ENCODE assay signal across 9 cellular contexts in the genomic region with DNA sequence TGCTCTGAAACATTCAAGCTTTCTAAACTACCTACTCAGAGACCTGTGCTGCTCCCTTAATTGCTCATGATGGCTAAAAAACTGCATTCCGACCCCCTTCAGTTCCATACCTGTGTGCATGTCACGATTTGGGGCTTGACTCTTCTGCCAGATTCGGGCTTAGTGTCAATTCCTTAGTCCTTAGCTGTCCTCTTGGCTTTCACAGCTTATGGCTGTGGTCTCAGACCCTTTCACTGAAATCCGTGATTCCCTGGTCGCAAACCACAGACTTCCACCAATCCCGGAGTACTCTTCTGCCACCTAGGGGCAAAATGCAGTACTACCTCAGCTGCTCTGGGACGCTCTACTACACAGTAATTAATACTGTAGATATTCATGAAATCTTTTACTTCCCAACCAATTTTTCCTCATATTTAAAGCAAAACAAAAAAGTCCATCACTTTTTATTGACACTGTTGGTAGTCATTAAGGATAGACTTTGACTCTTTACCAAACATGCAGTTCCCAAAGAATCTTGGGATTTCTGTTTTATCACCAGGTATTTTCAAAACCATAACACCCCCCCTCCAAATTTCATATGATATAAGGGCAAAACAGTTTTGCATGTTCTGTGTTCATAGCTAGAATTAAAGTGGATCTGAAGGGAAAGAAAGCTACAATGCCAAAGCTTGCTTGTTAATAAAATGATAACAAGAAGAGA.
A peak's percentile ranks its signal among the peaks of the same experiment; 100 is the strongest.
DNase-seq lines count a peak whose midpoint lies in the region; ATAC-seq and TF ChIP-seq lines count a peak whose summit lies in the region.
"Had no signal": no experiment of that assay in that cellular context is flagged by ENCODE, and none has a peak within 500 bp of the region (broad histone marks: within the 10 kb centered on the region; RNA-seq: fewer than 3 reads in every experiment).

No MANE protein-coding gene starts in this region.

- H3K4me3 Mint-ChIP-seq in CD8-positive, alpha-beta T cell = no peak overlapping the region
- no peak overlapping the region for H3K4me3 Mint-ChIP-seq in activated T-cell treated with anti-CD3 and anti-CD28 coated beads, Interleukin-2, amount 50 U/mL, for 24 hours
- H3K4me3 Mint-ChIP-seq: activated naive CD4-positive, alpha-beta T cell treated with anti-CD3 and anti-CD28 coated beads, Interleukin-2, amount 50 U/mL, for 24 hours had no signal

- peak overlapping the region; percentile 54 for H2AFZ ChIP-seq in osteoblast (ENCODE audit: low read length)

- H3K27me3 ChIP-seq in CD8-positive, alpha-beta T cell (ENCODE audit: insufficient read depth, low read length) = no peaks in the 10 kb centered on the region
- no peaks in the 10 kb centered on the region for H3K27me3 ChIP-seq in osteoblast (ENCODE audit: insufficient read depth, low read length)

- no peaks in the 10 kb centered on the region for H3K36me3 Mint-ChIP-seq in CD8-positive, alpha-beta T cell
- no peaks in the 10 kb centered on the region for H3K36me3 Mint-ChIP-seq in activated T-cell treated with anti-CD3 and anti-CD28 coated beads, Interleukin-2, amount 50 U/mL, for 24 hours (ENCODE audit: low read depth)
- H3K36me3 Mint-ChIP-seq: activated naive CD4-positive, alpha-beta T cell treated with anti-CD3 and anti-CD28 coated beads, Interleukin-2, amount 50 U/mL, for 24 hours had no signal

- ATAC-seq in CD8-positive, alpha-beta T cell = no peak
- ATAC-seq in GM18907 (IDR thresholded peaks at IDR 0.05; ENCODE audit: unreplicated experiment) = peak; percentile 75
- ATAC-seq in HG03159 (IDR thresholded peaks at IDR 0.05; ENCODE audit: unreplicated experiment) = peak; percentile 73
- no peak for ATAC-seq in HG03521 (IDR thresholded peaks at IDR 0.05; ENCODE audit: unreplicated experiment)

- H3K27ac ChIP-seq in CD8-positive, alpha-beta T cell (ENCODE audit: low read depth, low read length) = no peak overlapping the region
- no peak overlapping the region for H3K27ac ChIP-seq in osteoblast (ENCODE audit: low read depth, low read length)

- H3K4me1 Mint-ChIP-seq in CD8-positive, alpha-beta T cell (ENCODE audit: low read depth) = no peaks in the 10 kb centered on the region
- H3K4me1 Mint-ChIP-seq in activated T-cell treated with anti-CD3 and anti-CD28 coated beads, Interleukin-2, amount 50 U/mL, for 24 hours (ENCODE audit: low read depth) = no peaks in the 10 kb centered on the region
- H3K4me1 Mint-ChIP-seq: activated naive CD4-positive, alpha-beta T cell treated with anti-CD3 and anti-CD28 coated beads, Interleukin-2, amount 50 U/mL, for 24 hours had no signal

- no peaks in the 10 kb centered on the region for H3K27me3 Mint-ChIP-seq in CD8-positive, alpha-beta T cell (ENCODE audit: low read depth)
- H3K27me3 Mint-ChIP-seq in activated T-cell treated with anti-CD3 and anti-CD28 coated beads, Interleukin-2, amount 50 U/mL, for 24 hours = peaks cover 2% of the 10 kb centered on the region
- H3K27me3 Mint-ChIP-seq: activated naive CD4-positive, alpha-beta T cell treated with anti-CD3 and anti-CD28 coated beads, Interleukin-2, amount 50 U/mL, for 24 hours had no signal

- CTCF ChIA-PET in CD8-positive, alpha-beta T cell (lab: Charles Lee) = interaction anchor here (1.0 to 1.1 kb wide), 3 partner anchors 9 to 18 kb away, joined by 3 to 4 read pairs (median 3); no protein-coding TSS in a partner anchor

- H3K4me2 ChIP-seq in osteoblast (ENCODE audit: insufficient read depth, low read length) = peak overlapping the region; percentile 58

- no peak overlapping the region for H3K4me3 ChIP-seq in CD8-positive, alpha-beta T cell (ENCODE audit: low read depth, low read length)
- H3K4me3 ChIP-seq in fibroblast of villous mesenchyme (ENCODE audit: low read depth, low read length) (no peak overlapping the region), osteoblast (ENCODE audit: insufficient read depth, low read length) (no peak overlapping the region)

- H3K79me2 ChIP-seq in osteoblast (ENCODE audit: insufficient read depth, low read length) = no peaks in the 10 kb centered on the region

- peak; percentile 69 for TF ChIP-seq CTCF in CD8-positive, alpha-beta T cell (IDR thresholded peaks at IDR 0.05)
- TF ChIP-seq CTCF in fibroblast of villous mesenchyme (IDR thresholded peaks at IDR 0.05; ENCODE audit: insufficient read depth, low read depth, low read length) (peak; percentile 85), osteoblast (IDR thresholded peaks at IDR 0.05; ENCODE audit: extremely low read depth, low read depth, low read length) (peak; percentile 93)

- no peaks in the 10 kb centered on the region for H3K9me3 ChIP-seq in CD8-positive, alpha-beta T cell (ENCODE audit: low read length)
- H3K9me3 ChIP-seq in osteoblast (ENCODE audit: low read depth, low read length) = no peaks in the 10 kb centered on the region

- H3K27ac Mint-ChIP-seq in CD8-positive, alpha-beta T cell = no peak overlapping the region
- no peak overlapping the region for H3K27ac Mint-ChIP-seq in activated T-cell treated with anti-CD3 and anti-CD28 coated beads, Interleukin-2, amount 50 U/mL, for 24 hours
- H3K27ac Mint-ChIP-seq: activated naive CD4-positive, alpha-beta T cell treated with anti-CD3 and anti-CD28 coated beads, Interleukin-2, amount 50 U/mL, for 24 hours had no signal

- peak in 3 of 7 experiments; percentile 1 to 18 (median 12) for DNase-seq in CD8-positive, alpha-beta T cell
- DNase-seq in NCI-H69 (lab: John Stamatoyannopoulos, UW) (peak; percentile 72), fibroblast of villous mesenchyme (ENCODE audit: low read depth) (peak; percentile 35), osteoblast (ENCODE audit: insufficient read length, low spot score, missing footprints) (peak; percentile 9)
- DNase-seq in activated T-cell treated with anti-CD3 and anti-CD28 coated beads, Interleukin-2, amount 50 U/mL, for 24 hours = peak; percentile 44

- intact Hi-C loops in CD8-positive, alpha-beta T cell (cut with DNase I, micrococcal nuclease) = loop anchor here in 1 of 2 experiments (2.0 to 5.0 kb wide), 2 partner anchors 1056 to 1248 kb away; no protein-coding TSS in a partner anchor

- no peaks in the 10 kb centered on the region for H3K9me3 Mint-ChIP-seq in CD8-positive, alpha-beta T cell
- H3K9me3 Mint-ChIP-seq in activated T-cell treated with anti-CD3 and anti-CD28 coated beads, Interleukin-2, amount 50 U/mL, for 24 hours = no peaks in the 10 kb centered on the region
- H3K9me3 Mint-ChIP-seq: activated naive CD4-positive, alpha-beta T cell treated with anti-CD3 and anti-CD28 coated beads, Interleukin-2, amount 50 U/mL, for 24 hours had no signal

- POLR2A ChIA-PET in CD8-positive, alpha-beta T cell (lab: Charles Lee) = no interaction called here

- no peaks in the 10 kb centered on the region for H3K4me1 ChIP-seq in CD8-positive, alpha-beta T cell (ENCODE audit: insufficient read depth, low read length)
- H3K4me1 ChIP-seq in osteoblast (ENCODE audit: insufficient read depth, low read length) = peaks cover 3% of the 10 kb centered on the region

- H4K20me1 ChIP-seq in osteoblast (ENCODE audit: insufficient read depth, low read length) = no peaks in the 10 kb centered on the region

- H3K36me3 ChIP-seq in CD8-positive, alpha-beta T cell (ENCODE audit: insufficient read depth, low read length) = no peaks in the 10 kb centered on the region
- H3K36me3 ChIP-seq in osteoblast (ENCODE audit: insufficient read depth, low read length) = no peaks in the 10 kb centered on the region

Comparison
In these comparisons a context has a peak if more than half of its experiments do, and no peak if none do; other contexts are left out.
1. ATAC-seq: peak in GM18907 (single experiment) and HG03159 (single experiment); none in CD8-positive, alpha-beta T cell (single experiment) and HG03521 (single experiment).
2. Peak in every context shown above with its lines, with median percentiles within 50 percentile points of each other: CTCF ChIP-seq.